Comparison of ENCODE assay signal across 18 cellular contexts in the genomic region with DNA sequence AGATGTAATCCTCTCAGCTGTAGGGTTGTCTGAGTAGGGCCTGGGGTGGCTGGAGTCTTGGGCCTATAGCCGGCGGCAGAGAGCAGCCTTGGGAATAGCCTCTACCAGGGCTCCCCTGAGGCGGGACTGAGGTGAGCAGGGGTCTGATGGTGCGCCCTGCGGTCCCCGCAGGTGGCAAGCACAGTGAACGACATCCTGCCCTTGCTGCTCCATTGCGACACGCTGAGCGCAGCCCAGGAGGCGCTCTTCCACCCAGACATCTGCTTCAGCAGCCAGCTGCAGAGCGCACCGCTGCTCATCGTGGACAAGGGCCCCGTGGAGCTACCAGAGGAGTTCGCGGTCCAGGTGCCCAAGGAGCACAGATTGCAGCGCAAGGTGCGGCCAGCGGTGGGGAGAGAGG.
A peak's percentile ranks its signal among the peaks of the same experiment; 100 is the strongest.
DNase-seq lines count a peak whose midpoint lies in the region; ATAC-seq, FAIRE-seq and TF ChIP-seq lines count a peak whose summit lies in the region.
"Had no signal": no experiment of that assay in that cellular context is flagged by ENCODE, and none has a peak within 500 bp of the region (broad histone marks: within the 10 kb centered on the region; RNA-seq: fewer than 3 reads in every experiment).

No MANE protein-coding gene starts in this region.

- H2AK5ac ChIP-seq in IMR-90 (ENCODE audit: low read depth, low read length) (no peak overlapping the region), mesenchymal stem cell (ENCODE audit: low read length, severe bottlenecking) (no peak overlapping the region)

- H3K23ac ChIP-seq in IMR-90 (ENCODE audit: low read depth, low read length) (no peak overlapping the region), mesenchymal stem cell (ENCODE audit: low read length in 2 of 2) (no peak overlapping the region)

- H3K27ac ChIP-seq in IMR-90 (ENCODE audit: insufficient read depth, low read length) (no peak overlapping the region), hepatocyte (no peak overlapping the region), mesenchymal stem cell (ENCODE audit: low read length, poor library complexity, severe bottlenecking) (no peak overlapping the region)
- H3K27ac ChIP-seq: pancreas, spleen had no signal

- in situ Hi-C loops in IMR-90 (cut with MboI; ENCODE audit: low sequenced_read_pairs), result no loop called here

- POLR2A ChIA-PET in IMR-90 (lab: Charles Lee; ENCODE audit: unreplicated experiment), result no interaction called here

- H3K9me2 ChIP-seq in hepatocyte (replicated peaks; ENCODE audit: insufficient read depth), result no peaks in the 10 kb centered on the region

- H3K56ac ChIP-seq in IMR-90 (ENCODE audit: extremely low read depth, insufficient read depth, low read length), result no peak overlapping the region

- H3K27me3 Mint-ChIP-seq in activated T-helper 2 cell treated with anti-CD3 and anti-CD28 coated beads, Interferon-gamma antibody, Interleukin-2, Interleukin-4, amounts not matched to agents 10 μg/mL and 5 μg/mL and 100 μg/mL, durations not matched to agents 14 hours and 24 hours and 36 hours (ENCODE audit: low read depth), result no peaks in the 10 kb centered on the region
- H3K27me3 Mint-ChIP-seq: stimulated activated naive CD8-positive, alpha-beta T cell treated with anti-CD3 and anti-CD28 coated beads, Interleukin-15, amount 100 ng/mL, for 72 hours had no signal

- no peaks in the 10 kb centered on the region for H3K79me1 ChIP-seq in IMR-90 (ENCODE audit: low read depth in 1 of 2, low read length in 2 of 2)
- H3K79me1 ChIP-seq in mesenchymal stem cell (replicated peaks; ENCODE audit: low read length, poor library complexity, severe bottlenecking), result no peaks in the 10 kb centered on the region

- ATAC-seq in IMR-90 (ENCODE audit: low read depth) (no peak), HG02571 (IDR thresholded peaks at IDR 0.05; ENCODE audit: unreplicated experiment) (no peak), HG03457 (IDR thresholded peaks at IDR 0.05; ENCODE audit: unreplicated experiment) (no peak)
- ATAC-seq: activated naive CD8-positive, alpha-beta T cell treated with anti-CD3 and anti-CD28 coated beads, Interleukin-2, amount 50 U/mL, for 24 hours; activated T-cell treated with anti-CD3 and anti-CD28 coated beads, Interleukin-2, amount 50 U/mL, for 4 hours; stimulated activated naive CD8-positive, alpha-beta T cell treated with anti-CD3 and anti-CD28 coated beads, Interleukin-15, amount 100 ng/mL, for 72 hours had no signal

- TF ChIP-seq CTCF in IMR-90 (conservative IDR thresholded peaks at IDR 0.05; ENCODE audit: low read depth, low read length), result no peak
- peak; percentile 47 for TF ChIP-seq CTCF in hepatocyte (IDR thresholded peaks at IDR 0.05; ENCODE audit: poor library complexity)

- no peak overlapping the region for H3K27ac Mint-ChIP-seq in activated T-helper 2 cell treated with anti-CD3 and anti-CD28 coated beads, Interferon-gamma antibody, Interleukin-2, Interleukin-4, amounts not matched to agents 10 μg/mL and 5 μg/mL and 100 μg/mL, durations not matched to agents 14 hours and 24 hours and 36 hours
- H3K27ac Mint-ChIP-seq: activated naive CD8-positive, alpha-beta T cell treated with anti-CD3 and anti-CD28 coated beads, Interleukin-2, amount 50 U/mL, for 24 hours; stimulated activated naive CD8-positive, alpha-beta T cell treated with anti-CD3 and anti-CD28 coated beads, Interleukin-15, amount 100 ng/mL, for 72 hours had no signal

- no peak for TF ChIP-seq RAD21 in IMR-90 (IDR thresholded peaks at IDR 0.05; ENCODE audit: low read length)

- H3K18ac ChIP-seq in IMR-90 (ENCODE audit: low read depth, low read length) (no peak overlapping the region), mesenchymal stem cell (ENCODE audit: low read depth in 1 of 2, low read length in 2 of 2) (peak overlapping the region in 1 of 2 experiments; percentile 75)

- H4K20me1 ChIP-seq in IMR-90 (ENCODE audit: insufficient read depth, low read length), result no peaks in the 10 kb centered on the region
- H4K20me1 ChIP-seq in hepatocyte (ENCODE audit: insufficient read depth, poor library complexity, severe bottlenecking), result no peaks in the 10 kb centered on the region

- H4K8ac ChIP-seq in IMR-90 (ENCODE audit: low read depth in 2 of 2, low read length in 2 of 2), result no peak overlapping the region
- H4K8ac ChIP-seq in mesenchymal stem cell (ENCODE audit: low read length), result peak overlapping the region; percentile 39

- intact Hi-C loops in IMR-90 (cut with micrococcal nuclease), result no loop called here
- intact Hi-C loops in activated T-helper 2 cell treated with anti-CD3 and anti-CD28 coated beads, Interferon-gamma antibody, Interleukin-2, Interleukin-4, amounts not matched to agents 10 μg/mL and 5 μg/mL and 100 μg/mL, durations not matched to agents 14 hours and 24 hours and 36 hours (cut with micrococcal nuclease), result no loop called here

- H3K36me3 Mint-ChIP-seq in activated T-helper 2 cell treated with anti-CD3 and anti-CD28 coated beads, Interferon-gamma antibody, Interleukin-2, Interleukin-4, amounts not matched to agents 10 μg/mL and 5 μg/mL and 100 μg/mL, durations not matched to agents 14 hours and 24 hours and 36 hours (ENCODE audit: low read depth), result no peaks in the 10 kb centered on the region

- H3K9ac ChIP-seq in IMR-90 (ENCODE audit: low read depth, low read length) (no peak overlapping the region), mesenchymal stem cell (ENCODE audit: low read length) (no peak overlapping the region)

- FAIRE-seq in urothelium cell line (lab: Jason Lieb, UNC), result no peak
- FAIRE-seq: keratinocyte, pancreas had no signal

- H2BK20ac ChIP-seq in IMR-90 (ENCODE audit: low read depth, low read length), result no peak overlapping the region

- no peak overlapping the region for H4K5ac ChIP-seq in IMR-90 (ENCODE audit: low read depth, low read length)

- CTCF ChIA-PET in IMR-90 (lab: Yijun Ruan, JAX), result no interaction called here

- no TSS peak for BruUV-seq in IMR-90 (replicated peaks; lab: Mats Ljungman, UMichigan)

- TF ChIP-seq POLR2A in IMR-90 (IDR thresholded peaks at IDR 0.05; ENCODE audit: low read depth, low read length), result no peak

- no peak overlapping the region for H2BK120ac ChIP-seq in IMR-90 (ENCODE audit: low read depth, low read length)
- no peak overlapping the region for H2BK120ac ChIP-seq in mesenchymal stem cell (ENCODE audit: low read depth, low read length)

- H3K4me1 Mint-ChIP-seq in activated T-helper 2 cell treated with anti-CD3 and anti-CD28 coated beads, Interferon-gamma antibody, Interleukin-2, Interleukin-4, amounts not matched to agents 10 μg/mL and 5 μg/mL and 100 μg/mL, durations not matched to agents 14 hours and 24 hours and 36 hours (ENCODE audit: low read depth), result no peaks in the 10 kb centered on the region
- H3K4me1 Mint-ChIP-seq: activated naive CD8-positive, alpha-beta T cell treated with anti-CD3 and anti-CD28 coated beads, Interleukin-2, amount 50 U/mL, for 24 hours; stimulated activated naive CD8-positive, alpha-beta T cell treated with anti-CD3 and anti-CD28 coated beads, Interleukin-15, amount 100 ng/mL, for 72 hours had no signal

- H2AFZ ChIP-seq in IMR-90 (replicated peaks; ENCODE audit: low read length, poor library complexity), result peak overlapping the region; percentile 6
- no peak overlapping the region for H2AFZ ChIP-seq in hepatocyte
- no peak overlapping the region for H2AFZ ChIP-seq in mesenchymal stem cell (ENCODE audit: low read depth, low read length)

- 53% methylated on average over 6 of the region's 20 CpGs; no CpG with 5 or more reads in 1 of the 2 experiments for WGBS in IMR-90 (ENCODE audit: extremely low coverage in 2 of 2, insufficient read length in 1 of 2), 2 experiments
- WGBS in hepatocyte (ENCODE audit: low lambda C conversion rate, missing lambda C conversion rate), result 24% methylated on average over 19 of the region's 20 CpGs
- 23% methylated on average over 20 of the region's 20 CpGs for WGBS in mesenchymal stem cell

- no peak overlapping the region for H3K4ac ChIP-seq in IMR-90 (ENCODE audit: low read depth, low read length)
- H3K4ac ChIP-seq in mesenchymal stem cell (ENCODE audit: low read depth in 1 of 2, low read length in 2 of 2), result no peak overlapping the region

- H3K27me3 ChIP-seq in IMR-90 (ENCODE audit: control insufficient read depth, insufficient read depth, low read length) (no peaks in the 10 kb centered on the region), hepatocyte (no peaks in the 10 kb centered on the region), mesenchymal stem cell (ENCODE audit: control insufficient read depth in 1 of 2, insufficient read depth in 1 of 2, low read length in 2 of 2) (no peaks in the 10 kb centered on the region)

- no peak overlapping the region for H3K14ac ChIP-seq in IMR-90 (replicated peaks; ENCODE audit: low read depth, low read length)
- H3K14ac ChIP-seq in mesenchymal stem cell (ENCODE audit: low read length in 2 of 2), result no peak overlapping the region

- no peak overlapping the region for H4K91ac ChIP-seq in IMR-90 (ENCODE audit: insufficient read depth, low read depth, low read length)
- peak overlapping the region; percentile 78 for H4K91ac ChIP-seq in mesenchymal stem cell (ENCODE audit: low read length)

- H3K4me1 ChIP-seq in IMR-90 (ENCODE audit: control insufficient read depth, insufficient read depth, low read length), result no peaks in the 10 kb centered on the region
- no peaks in the 10 kb centered on the region for H3K4me1 ChIP-seq in hepatocyte (ENCODE audit: insufficient read depth)
- peaks cover 4% of the 10 kb centered on the region for H3K4me1 ChIP-seq in mesenchymal stem cell (ENCODE audit: control insufficient read depth, insufficient read depth, low read depth, low read length)
- H3K4me1 ChIP-seq: pancreas, spleen had no signal

- no peak overlapping the region for H3K4me3 ChIP-seq in IMR-90 (ENCODE audit: insufficient read depth, low read depth, low read length)
- no peak overlapping the region for H3K4me3 ChIP-seq in hepatocyte
- H3K4me3 ChIP-seq in mesenchymal stem cell (ENCODE audit: insufficient read depth in 1 of 2, low read depth in 1 of 2, low read length in 2 of 2), result no peak overlapping the region
- H3K4me3 ChIP-seq: pancreas, spleen had no signal

- peaks cover 9% of the 10 kb centered on the region for H3K9me3 Mint-ChIP-seq in activated T-helper 2 cell treated with anti-CD3 and anti-CD28 coated beads, Interferon-gamma antibody, Interleukin-2, Interleukin-4, amounts not matched to agents 10 μg/mL and 5 μg/mL and 100 μg/mL, durations not matched to agents 14 hours and 24 hours and 36 hours

- dilution Hi-C loops in IMR-90 (cut with HindIII; ENCODE audit: low sequenced_read_pairs, unreplicated experiment), result no loop called here

- H3K9me3 ChIP-seq in IMR-90 (ENCODE audit: control insufficient read depth, insufficient read depth, low read length) (no peaks in the 10 kb centered on the region), hepatocyte (ENCODE audit: low read depth) (no peaks in the 10 kb centered on the region), mesenchymal stem cell (ENCODE audit: control insufficient read depth, low read length) (no peaks in the 10 kb centered on the region)
- H3K9me3 ChIP-seq: pancreas had no signal

- H3K9me1 ChIP-seq in IMR-90 (ENCODE audit: insufficient read depth, low read length), result no peaks in the 10 kb centered on the region

- no peak overlapping the region for H2AK9ac ChIP-seq in IMR-90 (replicated peaks; ENCODE audit: low read depth, low read length, poor library complexity)

- H3K36me3 ChIP-seq in IMR-90 (ENCODE audit: control insufficient read depth, insufficient read depth, low read length) (no peaks in the 10 kb centered on the region), hepatocyte (replicated peaks; ENCODE audit: insufficient read depth, low read depth) (no peaks in the 10 kb centered on the region), mesenchymal stem cell (ENCODE audit: control insufficient read depth in 1 of 2, insufficient read depth in 2 of 2, low read depth in 1 of 2, low read length in 2 of 2) (no peaks in the 10 kb centered on the region)
- H3K36me3 ChIP-seq: pancreas, spleen had no signal

- H3K4me2 ChIP-seq in IMR-90 (ENCODE audit: low read depth, low read length) (no peak overlapping the region), hepatocyte (peak overlapping the region; percentile 71), mesenchymal stem cell (ENCODE audit: low read length, poor library complexity, severe bottlenecking) (peak overlapping the region; percentile 20)

- H2BK5ac ChIP-seq in IMR-90 (ENCODE audit: low read depth, low read length, poor library complexity, severe bottlenecking), result no peak overlapping the region
- no peak overlapping the region for H2BK5ac ChIP-seq in mesenchymal stem cell (ENCODE audit: low read depth, low read length, poor library complexity, severe bottlenecking)

- no peaks in the 10 kb centered on the region for H3K79me2 ChIP-seq in hepatocyte

- DNase-seq in ELF-1 (ENCODE audit: low read depth, low spot score) (peak; percentile 90), IMR-90 (no peak), hepatocyte (ENCODE audit: low spot score) (peak; percentile 73), mesenchymal stem cell (peak; percentile 33), urothelium cell line (ENCODE audit: low spot score) (no peak)
- no peak for DNase-seq in activated T-helper 2 cell treated with anti-CD3 and anti-CD28 coated beads, Interferon-gamma antibody, Interleukin-2, Interleukin-4, amounts not matched to agents 10 μg/mL and 5 μg/mL and 100 μg/mL, durations not matched to agents 14 hours and 24 hours and 36 hours (ENCODE audit: low spot score)
- DNase-seq: activated CD4-positive, alpha-beta T cell treated with anti-CD3 and anti-CD28 coated beads, Interleukin-2, amount 50 U/mL, for 4 hours; activated naive CD8-positive, alpha-beta T cell treated with anti-CD3 and anti-CD28 coated beads, Interleukin-2, amount 50 U/mL, for 24 hours; activated T-cell treated with anti-CD3 and anti-CD28 coated beads, Interleukin-2, amount 50 U/mL, for 4 hours; caudate nucleus; effector memory CD4-positive, alpha-beta T cell; NCI-H146; spleen; stimulated activated naive CD8-positive, alpha-beta T cell treated with anti-CD3 and anti-CD28 coated beads, Interleukin-15, amount 100 ng/mL, for 72 hours had no signal

- no peak overlapping the region for H3K4me3 Mint-ChIP-seq in activated T-helper 2 cell treated with anti-CD3 and anti-CD28 coated beads, Interferon-gamma antibody, Interleukin-2, Interleukin-4, amounts not matched to agents 10 μg/mL and 5 μg/mL and 100 μg/mL, durations not matched to agents 14 hours and 24 hours and 36 hours (ENCODE audit: low read depth)
- H3K4me3 Mint-ChIP-seq: activated naive CD8-positive, alpha-beta T cell treated with anti-CD3 and anti-CD28 coated beads, Interleukin-2, amount 50 U/mL, for 24 hours; activated T-cell treated with anti-CD3 and anti-CD28 coated beads, Interleukin-2, amount 50 U/mL, for 4 hours; stimulated activated naive CD8-positive, alpha-beta T cell treated with anti-CD3 and anti-CD28 coated beads, Interleukin-15, amount 100 ng/mL, for 72 hours had no signal

- peak overlapping the region in 1 of 2 experiments; percentile 71 for H2BK12ac ChIP-seq in mesenchymal stem cell (ENCODE audit: low read length in 2 of 2)

- H2BK15ac ChIP-seq in IMR-90 (ENCODE audit: low read depth, low read length) (no peak overlapping the region), mesenchymal stem cell (ENCODE audit: low read depth, poor library complexity, severe bottlenecking) (no peak overlapping the region)

Comparison
In these comparisons a context has a peak if more than half of its experiments do, and no peak if none do; other contexts are left out.
1. DNase-seq: peak in ELF-1 (single experiment), hepatocyte (single experiment) and mesenchymal stem cell (single experiment); none in IMR-90 (single experiment), activated T-helper 2 cell treated with anti-CD3 and anti-CD28 coated beads, Interferon-gamma antibody, Interleukin-2, Interleukin-4, amounts not matched to agents 10 μg/mL and 5 μg/mL and 100 μg/mL, durations not matched to agents 14 hours and 24 hours and 36 hours (single experiment) and urothelium cell line (single experiment).